Comparison of ENCODE assay signal across 8 cellular contexts in genomic region chr11:63490551-63491239, GRCh38. TPM values are rescaled to one million over a fixed set of nuclear protein-coding genes. Genes with fewer than 3 reads are reported as not detected.
DNase-seq lines count a peak whose midpoint lies in the region; ATAC-seq, FAIRE-seq and TF ChIP-seq lines count a peak whose summit lies in the region.

A gene with protein sequence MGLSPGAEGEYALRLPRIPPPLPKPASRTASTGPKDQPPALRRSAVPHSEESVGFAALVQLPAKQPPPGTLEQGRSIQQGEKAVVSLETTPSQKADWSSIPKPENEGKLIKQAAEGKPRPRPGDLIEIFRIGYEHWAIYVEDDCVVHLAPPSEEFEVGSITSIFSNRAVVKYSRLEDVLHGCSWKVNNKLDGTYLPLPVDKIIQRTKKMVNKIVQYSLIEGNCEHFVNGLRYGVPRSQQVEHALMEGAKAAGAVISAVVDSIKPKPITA (minus strand): TSS chr11:63491167. CDS start chr11:63491034, 133 bp downstream.

- BruUV-seq in K562 (replicated peaks; lab: Mats Ljungman, UMichigan) = no TSS peak

- H3K36me3 ChIP-seq in Peyer's patch (no peaks in the 10 kb centered on the region), K562 (ENCODE audit: control insufficient read depth, insufficient read depth, low read length) (no peaks in the 10 kb centered on the region), smooth muscle cell (ENCODE audit: low read depth) (no peaks in the 10 kb centered on the region)

- peak within 1 kb of the TSS; percentile 34 to 58 (median 42) for H3K4me3 ChIP-seq in Peyer's patch
- no peak within 1 kb of the TSS for H3K4me3 ChIP-seq in K562
- H3K4me3 ChIP-seq in smooth muscle cell = peak within 1 kb of the TSS; percentile 57

- H3K27ac ChIP-seq in Peyer's patch (peak within 1 kb of the TSS; percentile 14 to 63 (median 46)), K562 (ENCODE audit: extremely low read depth, low read depth, low read length) (no peak within 1 kb of the TSS), smooth muscle cell (ENCODE audit: low read depth) (no peak within 1 kb of the TSS)

- TF ChIP-seq POLR2A in Peyer's patch (IDR thresholded peaks at IDR 0.05) (no peak), K562 (conservative IDR thresholded peaks at IDR 0.05) (no peak), GM12891 (IDR thresholded peaks at IDR 0.05; ENCODE audit: low read depth, low read length) (no peak)

- H3K9me1 ChIP-seq in K562 (ENCODE audit: control insufficient read depth, insufficient read depth, low read length) = no peaks in the 10 kb centered on the region

- TF ChIP-seq CTCF in Peyer's patch (IDR thresholded peaks at IDR 0.05) (no peak), K562 (IDR thresholded peaks at IDR 0.05 in 2 of 3, conservative IDR thresholded peaks at IDR 0.05 in 1 of 3; ENCODE audit: insufficient read depth in 2 of 3, low read depth in 1 of 3, low read length in 3 of 3) (no peak), smooth muscle cell (IDR thresholded peaks at IDR 0.05; ENCODE audit: borderline replicate concordance, insufficient read depth, poor library complexity, severe bottlenecking) (no peak)

- POLR2A ChIA-PET in K562 (lab: Yijun Ruan, JAX) = interaction anchor here (0.6 kb wide), 1 partner anchor 114 kb away, joined by 3 read pairs; no protein-coding TSS in a partner anchor

- H4K20me1 ChIP-seq in K562 (replicated peaks; ENCODE audit: control insufficient read depth, insufficient read depth, low read length) = no peaks in the 10 kb centered on the region
- no peaks in the 10 kb centered on the region for H4K20me1 ChIP-seq in smooth muscle cell (ENCODE audit: low read depth)

- CTCF ChIA-PET in K562 (lab: Yijun Ruan, JAX; ENCODE audit: low intra/inter-chr PET ratio) = interaction anchor here (0.7 kb wide), 1 partner anchor 108 kb away, joined by 3 read pairs; no protein-coding TSS in a partner anchor

- H3K9ac ChIP-seq in K562 (ENCODE audit: insufficient read depth in 1 of 2, low read depth in 2 of 2, low read length in 2 of 2) (no peak within 1 kb of the TSS), smooth muscle cell (ENCODE audit: low read depth) (no peak within 1 kb of the TSS)

- ATAC-seq in K562 = no peak

- peaks cover 0 to 17% (median 0%) of the 10 kb centered on the region in 4 donors for H3K4me1 ChIP-seq in Peyer's patch
- peaks cover 8 to 9% of the 10 kb centered on the region in 2 experiments; a peak in 3 of 5 replicates for H3K4me1 ChIP-seq in K562 (replicated peaks in 1 of 2; ENCODE audit: control insufficient read depth in 2 of 2, insufficient read depth in 2 of 2, low read length in 2 of 2)
- peaks cover 20% of the 10 kb centered on the region for H3K4me1 ChIP-seq in smooth muscle cell (ENCODE audit: low read depth)

- H3K27me3 ChIP-seq in Peyer's patch (no peaks in the 10 kb centered on the region), K562 (ENCODE audit: control insufficient read depth in 2 of 2, insufficient read depth in 2 of 2, low read length in 2 of 2) (no peaks in the 10 kb centered on the region), smooth muscle cell (ENCODE audit: low read depth) (peaks cover 6% of the 10 kb centered on the region)

- TF ChIP-seq RAD21 in K562 (CRISPR knock-in tag; conservative IDR thresholded peaks at IDR 0.05 in 1 of 2, IDR thresholded peaks at IDR 0.05 in 1 of 2) = no peak

- no peaks in the 10 kb centered on the region for H3K79me2 ChIP-seq in K562 (ENCODE audit: control insufficient read depth, insufficient read depth, low read length)
- no peaks in the 10 kb centered on the region for H3K79me2 ChIP-seq in smooth muscle cell (ENCODE audit: low read depth)

- no peak for FAIRE-seq in K562 (lab: Jason Lieb, UNC)
- no peak for FAIRE-seq in GM12891 (lab: Jason Lieb, UNC)

- H2AFZ ChIP-seq in K562 (ENCODE audit: low read depth, low read length) (no peak within 1 kb of the TSS), smooth muscle cell (ENCODE audit: low read depth) (peak within 1 kb of the TSS; percentile 90)

- DNase-seq in Peyer's patch (peak in 1 of 3 donors; percentile 57), K562 (ENCODE audit: extremely low read depth in 1 of 4, low spot score in 3 of 4) (no peak), inferior parietal cortex (ENCODE audit: extremely low spot score) (peak; percentile 55), smooth muscle cell (lab: John Stamatoyannopoulos, UW; ENCODE audit: unreplicated experiment) (no peak), LoVo (ENCODE audit: low spot score) (no peak), GM12891 (ENCODE audit: insufficient read length, low spot score) (no peak), NCI-H1694 (lab: John Stamatoyannopoulos, UW) (no peak)
- no peak for DNase-seq in activated CD4-positive, CD25-positive, alpha-beta regulatory T cell treated with anti-CD3 and anti-CD28 coated beads, Interleukin-2, amount 50 U/mL, for 72 hours

- TF ChIP-seq EP300 in K562 (IDR thresholded peaks at IDR 0.05; ENCODE audit: low read length) = no peak

- 91% methylated on average over 24 of the region's 60 CpGs for WGBS in K562 (ENCODE audit: insufficient coverage, low coverage, missing lambda C conversion rate)
- whole genome bisulfite sequencing in smooth muscle cell (ENCODE audit: low lambda C conversion rate) = 4% methylated on average over 38 of the region's 60 CpGs

- in situ Hi-C loops in K562 (cut with MboI) = no loop called here

- no peaks in the 10 kb centered on the region for H3F3A ChIP-seq in smooth muscle cell (ENCODE audit: low read depth)

- peak within 1 kb of the TSS; percentile 34; the same call in 1 of the 2 replicates for H3K4me2 ChIP-seq in K562 (ENCODE audit: insufficient read depth, low read length)
- peak within 1 kb of the TSS; percentile 92 for H3K4me2 ChIP-seq in smooth muscle cell

- H3K9me3 ChIP-seq in Peyer's patch (no peaks in the 10 kb centered on the region), K562 (replicated peaks; ENCODE audit: control insufficient read depth, insufficient read depth, low read depth, low read length) (peaks cover 10% of the 10 kb centered on the region; the same call in 1 of the 2 replicates), smooth muscle cell (replicated peaks; ENCODE audit: low read depth) (no peaks in the 10 kb centered on the region)

- intact Hi-C loops in K562 (cut with micrococcal nuclease) = no loop called here

TF ChIP-seq in K562, 482 proteins besides CTCF, POLR2A, EP300 and RAD21 (continues in another document):
- TF ChIP-seq PCBP1 (IDR thresholded peaks at IDR 0.05; ENCODE audit: low read depth, low read length, poor library complexity, severe bottlenecking) (peak; percentile 71), ZNF212 (CRISPR knock-in tag; IDR thresholded peaks at IDR 0.05) (no peak)
- TF ChIP-seq, protein P1, sequence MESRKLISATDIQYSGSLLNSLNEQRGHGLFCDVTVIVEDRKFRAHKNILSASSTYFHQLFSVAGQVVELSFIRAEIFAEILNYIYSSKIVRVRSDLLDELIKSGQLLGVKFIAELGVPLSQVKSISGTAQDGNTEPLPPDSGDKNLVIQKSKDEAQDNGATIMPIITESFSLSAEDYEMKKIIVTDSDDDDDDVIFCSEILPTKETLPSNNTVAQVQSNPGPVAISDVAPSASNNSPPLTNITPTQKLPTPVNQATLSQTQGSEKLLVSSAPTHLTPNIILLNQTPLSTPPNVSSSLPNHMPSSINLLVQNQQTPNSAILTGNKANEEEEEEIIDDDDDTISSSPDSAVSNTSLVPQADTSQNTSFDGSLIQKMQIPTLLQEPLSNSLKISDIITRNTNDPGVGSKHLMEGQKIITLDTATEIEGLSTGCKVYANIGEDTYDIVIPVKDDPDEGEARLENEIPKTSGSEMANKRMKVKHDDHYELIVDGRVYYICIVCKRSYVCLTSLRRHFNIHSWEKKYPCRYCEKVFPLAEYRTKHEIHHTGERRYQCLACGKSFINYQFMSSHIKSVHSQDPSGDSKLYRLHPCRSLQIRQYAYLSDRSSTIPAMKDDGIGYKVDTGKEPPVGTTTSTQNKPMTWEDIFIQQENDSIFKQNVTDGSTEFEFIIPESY (CRISPR knock-in tag; IDR thresholded peaks at IDR 0.05) = peak; percentile 82

TF ChIP-seq in GM12891, 5 proteins besides CTCF, POLR2A, EP300 and RAD21:
- TF ChIP-seq TAF1 (IDR thresholded peaks at IDR 0.05; ENCODE audit: low read depth, low read length) (no peak), POU2F2 (IDR thresholded peaks at IDR 0.05; ENCODE audit: low read depth, low read length) (no peak), PAX5 (IDR thresholded peaks at IDR 0.05; ENCODE audit: insufficient read depth, low read length, severe bottlenecking) (no peak), SPI1 (IDR thresholded peaks at IDR 0.05; ENCODE audit: low read depth, low read length) (no peak), POLR2AphosphoS5 (IDR thresholded peaks at IDR 0.05; ENCODE audit: low read depth, low read length) (no peak)

RNA-seq across cellular contexts. Expression of the gene that starts here (rescaled TPM):
- total RNA-seq in Peyer's patch (1 to 10 TPM in 1 of 4 donors, under 1 TPM in 1, not detected in 2; 0.67 to 3.3 TPM), K562 (2014; rRNA removed) (not detected in 2 replicates), K562 (2014; rRNA removed; fragmentation: Illumina TruSeq; extraction: Trizol) (not detected in 2 replicates), K562 (2015; rRNA removed; fragmentation: Illumina TruSeq; extraction: Trizol) (not detected in 2 replicates), K562 (2021) (not detected in 2 replicates), smooth muscle cell (0.04 TPM in 1 of 2 replicates, not detected in the other)
- total RNA-seq in K562 (2011; cell fraction: chromatin; rRNA removed; ENCODE audit: low replicate concordance) = not detected in 2 replicates
- not detected in 2 replicates for total RNA-seq in K562 (2011; cell fraction: nucleolus; rRNA removed)
- total RNA-seq in K562 (2011; cell fraction: nucleoplasm; rRNA removed) = not detected in 2 replicates
- polyA plus RNA-seq in K562 (2011; rRNA removed) (not detected in 2 replicates), K562 (2014; fragmentation: Illumina TruSeq; extraction: Trizol) (not detected in 2 replicates), K562 (2014; fragmentation: Nextera tagmentation; extraction: Ambion mirVana) (not detected), K562 (2014; rRNA removed) (not detected in 2 replicates), smooth muscle cell (0.06 TPM in 1 of 2 replicates, not detected in the other)
- polyA plus RNA-seq in K562 (2011; cell fraction: cytosol; rRNA removed) = not detected in 2 replicates
- not detected in 2 replicates for polyA plus RNA-seq in K562 (2011; cell fraction: nucleus; rRNA removed)
- 0.05 TPM in 1 of 2 replicates, not detected in the other for polyA plus RNA-seq in K562 (2012)
- polyA minus RNA-seq in K562 (2011; rRNA and poly(A)+ RNA removed) = not detected in 2 replicates
- polyA minus RNA-seq in K562 (2011; cell fraction: cytosol; rRNA and poly(A)+ RNA removed) = not detected in 2 replicates
- not detected in 2 replicates for polyA minus RNA-seq in K562 (2011; cell fraction: nucleus; rRNA and poly(A)+ RNA removed)
- polyA plus RNA-seq in GM12891 (2012; ENCODE audit: low read depth, missing spikeins) = not detected

Comparison
In these comparisons a context has a peak if more than half of its experiments do, and no peak if none do; other contexts are left out.
1. H3K27ac ChIP-seq: peak in Peyer's patch (4 of 4); none in K562 (single experiment) and smooth muscle cell (single experiment).